16 cellular contexts compared by ENCODE assay signal in the genomic region with DNA sequence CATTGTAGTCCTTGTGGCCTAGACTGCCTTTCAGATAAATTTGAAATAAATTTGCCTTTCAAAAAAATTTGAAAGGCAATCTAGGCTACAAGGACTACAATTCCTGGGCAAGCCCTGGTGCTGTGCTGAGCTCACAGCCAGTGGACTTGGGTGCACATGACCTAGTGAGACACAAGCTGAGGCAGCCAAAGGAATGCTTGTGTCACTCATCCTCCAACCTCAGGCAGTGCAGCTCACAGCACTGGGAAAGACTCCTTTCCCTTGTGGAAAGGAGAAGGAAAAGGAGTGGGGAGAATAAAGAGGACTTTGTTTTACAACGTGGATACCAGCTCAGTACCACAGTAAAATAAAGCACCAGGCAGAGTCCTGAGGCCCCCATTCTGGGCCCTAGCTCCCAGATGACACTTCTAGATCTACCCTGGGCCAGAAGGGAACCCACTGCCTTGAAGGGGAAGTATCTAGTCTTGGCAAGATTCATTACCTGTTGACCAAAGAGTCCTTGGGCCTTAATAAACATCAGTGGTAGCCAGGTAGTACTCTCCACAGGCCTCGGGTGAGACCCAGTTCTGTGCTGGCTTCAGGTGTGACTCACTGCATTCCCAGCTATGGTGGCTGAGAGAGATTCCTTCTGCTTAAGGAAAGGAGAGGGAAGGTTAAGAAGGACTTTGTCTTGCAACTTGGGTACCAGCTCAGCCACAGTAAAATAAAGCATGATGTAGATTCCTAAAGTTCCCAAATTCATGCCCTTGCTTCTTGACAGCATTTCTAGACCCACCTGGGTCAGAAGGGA.
"Had no signal": no experiment of that assay in that cellular context is flagged by ENCODE, and none has a peak within 500 bp of the region (broad histone marks: within the 10 kb centered on the region; RNA-seq: fewer than 3 reads in every experiment).

No MANE protein-coding gene starts in this region.

- DNase-seq: activated CD4-positive, alpha-beta T cell treated with anti-CD3 and anti-CD28 coated beads, Interleukin-2, amount 10 ng/mL, durations not matched to agents 7 days and 5 days; activated CD4-positive, CD25-positive, alpha-beta regulatory T cell; activated CD8-positive, alpha-beta memory T cell treated with anti-CD3 and anti-CD28 coated beads for 24 hours; activated naive CD4-positive, alpha-beta T cell treated with anti-CD3 and anti-CD28 coated beads, Interleukin-2, amount 50 U/mL, for 16 hours; adrenal gland; body of pancreas; esophagus squamous epithelium; ovary; retina; tibial artery had no signal

- H3K4me3 ChIP-seq: adrenal gland, body of pancreas, esophagus squamous epithelium, gastroesophageal sphincter, hepatocyte, neural progenitor cell, ovary, SK-N-MC, skin epidermis, tibial artery had no signal

- H3K4me1 ChIP-seq: adrenal gland, body of pancreas, esophagus squamous epithelium, gastroesophageal sphincter, neural progenitor cell, tibial artery had no signal

- FAIRE-seq: TTC549 had no signal

- H2AFZ ChIP-seq: hepatocyte, neural progenitor cell had no signal

- H3K79me2 ChIP-seq: hepatocyte had no signal

- H3K4me2 ChIP-seq: hepatocyte, neural progenitor cell had no signal

- H3K9ac ChIP-seq: neural progenitor cell had no signal

- H3K27ac ChIP-seq: adrenal gland, body of pancreas, esophagus squamous epithelium, gastroesophageal sphincter, hepatocyte, neural progenitor cell, ovary, SK-N-MC, skin epidermis, tibial artery had no signal

- H3K36me3 ChIP-seq: adrenal gland, esophagus squamous epithelium, gastroesophageal sphincter, neural progenitor cell, ovary, tibial artery had no signal

- ATAC-seq: body of pancreas, gastroesophageal sphincter had no signal

- H3K27me3 ChIP-seq: adrenal gland, body of pancreas, esophagus squamous epithelium, gastroesophageal sphincter, hepatocyte, neural progenitor cell, ovary, tibial artery had no signal

- H3K9me3 ChIP-seq: adrenal gland, tibial artery had no signal
